Comparison of ENCODE assay signal across 24 cellular contexts in the genomic region with DNA sequence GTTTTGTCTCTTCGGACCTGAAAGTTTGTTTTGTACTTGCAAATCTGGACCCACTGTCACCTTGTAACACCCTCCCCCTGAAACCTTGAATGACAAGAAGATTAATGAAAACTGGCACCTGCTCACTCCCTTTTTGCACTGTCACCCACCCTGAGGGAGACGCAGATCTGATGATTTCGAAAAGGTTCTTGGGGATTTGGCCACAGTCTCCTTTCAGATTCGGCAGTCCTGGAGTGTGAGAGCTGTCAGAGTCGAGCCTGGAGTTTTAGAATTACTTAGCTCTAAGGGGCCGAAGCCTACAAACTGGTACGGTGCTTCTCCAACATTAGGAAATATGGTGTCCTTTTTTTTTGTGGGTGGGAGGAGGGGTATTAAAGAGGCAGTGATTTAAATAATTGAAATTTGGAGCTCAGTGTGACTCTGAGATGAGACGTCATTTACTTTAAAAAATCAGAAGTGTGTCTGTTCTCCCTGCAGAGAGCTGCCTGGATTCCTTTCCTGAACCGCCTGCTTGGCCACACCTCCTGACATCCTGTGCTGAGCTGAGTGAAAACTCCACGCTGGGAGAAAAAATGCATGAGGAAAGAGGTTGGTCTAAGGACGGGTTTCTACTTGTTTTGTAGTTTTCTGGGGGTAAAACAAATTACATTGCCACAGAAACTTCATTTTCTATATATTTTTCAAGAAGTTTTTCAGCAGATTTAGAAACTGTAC.
DNase-seq lines count a peak whose midpoint lies in the region; ATAC-seq and TF ChIP-seq lines count a peak whose summit lies in the region.
"Had no signal": no experiment of that assay in that cellular context is flagged by ENCODE, and none has a peak within 500 bp of the region (broad histone marks: within the 10 kb centered on the region; RNA-seq: fewer than 3 reads in every experiment).

No MANE protein-coding gene starts in this region.

- H3K4me3 Mint-ChIP-seq in endodermal cell = no peak overlapping the region
- peak overlapping the region; percentile 79 for H3K4me3 Mint-ChIP-seq in type B pancreatic cell
- H3K4me3 Mint-ChIP-seq: activated CD4-positive, alpha-beta T cell treated with anti-CD3 and anti-CD28 coated beads, Interleukin-2, amount 10 ng/mL, durations not matched to agents 24 days and 14 days; HFFc6; immature natural killer cell; memory B cell; natural killer cell treated with Interleukin-12 subunit alpha and Interleukin-12 subunit beta and Interleukin-15 and Interleukin-18, amount 100 ng/mL, for 72 hours had no signal

- H3K9me3 ChIP-seq in right cardiac atrium (ENCODE audit: control insufficient read depth, low read length) = no peaks in the 10 kb centered on the region
- H3K9me3 ChIP-seq in heart left ventricle = peaks cover 0 to 13% (median 2%) of the 10 kb centered on the region in 12 donors
- peaks cover 3% of the 10 kb centered on the region for H3K9me3 ChIP-seq in endodermal cell (ENCODE audit: control insufficient read depth, low read length)
- H3K9me3 ChIP-seq in mesodermal cell (ENCODE audit: control insufficient read depth, low read length) = no peaks in the 10 kb centered on the region
- H3K9me3 ChIP-seq: psoas muscle had no signal

- H3K9me3 Mint-ChIP-seq in endodermal cell = peaks cover 13% of the 10 kb centered on the region
- H3K9me3 Mint-ChIP-seq in type B pancreatic cell = no peaks in the 10 kb centered on the region
- H3K9me3 Mint-ChIP-seq: natural killer cell treated with Interleukin-12 subunit alpha and Interleukin-12 subunit beta and Interleukin-15 and Interleukin-18, amount 100 ng/mL, for 72 hours had no signal

- ATAC-seq in right cardiac atrium (no peak), heart left ventricle (no peak), GM18861 (IDR thresholded peaks at IDR 0.05; ENCODE audit: unreplicated experiment) (no peak)
- ATAC-seq: natural killer cell treated with Interleukin-12 subunit alpha and Interleukin-12 subunit beta and Interleukin-15 and Interleukin-18, amount 100 ng/mL, for 72 hours; psoas muscle had no signal

- H3K27ac Mint-ChIP-seq in endodermal cell = peak overlapping the region; percentile 33
- H3K27ac Mint-ChIP-seq in type B pancreatic cell = peak overlapping the region; percentile 73
- H3K27ac Mint-ChIP-seq: activated CD4-positive, alpha-beta T cell treated with anti-CD3 and anti-CD28 coated beads, Interleukin-2, amount 10 ng/mL, durations not matched to agents 24 days and 14 days; HFFc6; immature natural killer cell; memory B cell; natural killer cell treated with Interleukin-12 subunit alpha and Interleukin-12 subunit beta and Interleukin-15 and Interleukin-18, amount 100 ng/mL, for 72 hours had no signal

- H3K36me3 Mint-ChIP-seq in endodermal cell (ENCODE audit: low read depth) (no peaks in the 10 kb centered on the region), type B pancreatic cell (no peaks in the 10 kb centered on the region)
- H3K36me3 Mint-ChIP-seq: immature natural killer cell; memory B cell; natural killer cell treated with Interleukin-12 subunit alpha and Interleukin-12 subunit beta and Interleukin-15 and Interleukin-18, amount 100 ng/mL, for 72 hours had no signal

- H3K4me3 ChIP-seq in right cardiac atrium (ENCODE audit: low read length) (peak overlapping the region; percentile 21), heart left ventricle (peak overlapping the region in 1 of 12 donors; percentile 4), endodermal cell (ENCODE audit: low read length) (no peak overlapping the region), mesodermal cell (ENCODE audit: extremely low read depth, insufficient read depth, low read length, poor library complexity, severe bottlenecking) (no peak overlapping the region)
- H3K4me3 ChIP-seq: esophagus squamous epithelium, psoas muscle had no signal

- H3K4me1 ChIP-seq in right cardiac atrium (ENCODE audit: control insufficient read depth, insufficient read depth, low read length) (no peaks in the 10 kb centered on the region), heart left ventricle (no peaks in the 10 kb centered on the region), endodermal cell (ENCODE audit: control insufficient read depth, insufficient read depth, low read length) (no peaks in the 10 kb centered on the region), mesodermal cell (ENCODE audit: control insufficient read depth, insufficient read depth, low read length, poor library complexity, severe bottlenecking) (peaks cover 18% of the 10 kb centered on the region)
- H3K4me1 ChIP-seq: esophagus squamous epithelium, psoas muscle had no signal

- DNase-seq in right cardiac atrium (no peak), heart left ventricle (no peak), endodermal cell (peak; percentile 56), type B pancreatic cell (ENCODE audit: extremely low spot score, unreplicated experiment) (no peak), DMS 273 treated with DMSO at 0.1 percent for 48 hours (lab: John Stamatoyannopoulos, UW) (no peak), GF-D8 (lab: John Stamatoyannopoulos, UW) (no peak)
- DNase-seq: activated CD4-positive, alpha-beta T cell treated with anti-CD3 and anti-CD28 coated beads, Interleukin-2, amount 10 ng/mL, durations not matched to agents 24 days and 14 days; activated CD8-positive, alpha-beta memory T cell treated with anti-CD3 and anti-CD28 coated beads, Interleukin-2, amount 50 U/mL, for 4 hours; activated naive CD4-positive, alpha-beta T cell; effector CD4-positive, alpha-beta T cell; esophagus squamous epithelium; GDM1; HFFc6; immature natural killer cell; KG1; NCI-H1092; NCI-H2081 treated with DMSO at 0.1 percent for 48 hours; NCI-H524; psoas muscle had no signal

- no peaks in the 10 kb centered on the region for H3K36me3 ChIP-seq in heart left ventricle
- H3K36me3 ChIP-seq in endodermal cell (ENCODE audit: control insufficient read depth, insufficient read depth, low read length) = no peaks in the 10 kb centered on the region
- no peaks in the 10 kb centered on the region for H3K36me3 ChIP-seq in mesodermal cell (ENCODE audit: control insufficient read depth, insufficient read depth, low read length)
- H3K36me3 ChIP-seq: esophagus squamous epithelium had no signal

- H3K27me3 ChIP-seq in right cardiac atrium (ENCODE audit: control insufficient read depth, insufficient read depth) (no peaks in the 10 kb centered on the region), heart left ventricle (peaks cover 0 to 4% (median 0%) of the 10 kb centered on the region in 9 donors), endodermal cell (ENCODE audit: control insufficient read depth, insufficient read depth, low read length, poor library complexity, severe bottlenecking) (no peaks in the 10 kb centered on the region)
- H3K27me3 ChIP-seq: esophagus squamous epithelium had no signal

- TF ChIP-seq POLR2A in heart left ventricle (IDR thresholded peaks at IDR 0.05) = no peak

- H3K27ac ChIP-seq in right cardiac atrium (ENCODE audit: low read length) (no peak overlapping the region), heart left ventricle (no peak overlapping the region), endodermal cell (ENCODE audit: low read depth, low read length) (no peak overlapping the region), mesodermal cell (ENCODE audit: low read depth, low read length, severe bottlenecking) (peak overlapping the region; percentile 52)
- H3K27ac ChIP-seq: C4-2B, esophagus squamous epithelium, psoas muscle had no signal

- H3K27me3 Mint-ChIP-seq in endodermal cell (ENCODE audit: insufficient read depth) (peaks cover 8% of the 10 kb centered on the region), type B pancreatic cell (no peaks in the 10 kb centered on the region)
- H3K27me3 Mint-ChIP-seq: activated CD4-positive, alpha-beta T cell treated with anti-CD3 and anti-CD28 coated beads, Interleukin-2, amount 10 ng/mL, durations not matched to agents 24 days and 14 days; memory B cell had no signal

- 17% methylated on average over 11 of the region's 11 CpGs for WGBS in right cardiac atrium
- WGBS in heart left ventricle, 4 donors = 22 to 32% (median 26%) methylated on average over 11 of the region's 11 CpGs
- WGBS in endodermal cell (ENCODE audit: insufficient coverage in 1 of 2, insufficient read length in 1 of 2), 2 experiments = 58 to 70% methylated on average over 3 to 11 of the region's 11 CpGs
- 51 to 52% methylated on average over 8 to 9 of the region's 11 CpGs for WGBS in mesodermal cell (ENCODE audit: insufficient coverage in 2 of 2), 2 experiments

- intact Hi-C loops in right cardiac atrium (cut with DNase I) = no loop called here
- intact Hi-C loops in heart left ventricle (cut with DNase I) = no loop called here

- peaks cover 14% of the 10 kb centered on the region for H3K4me1 Mint-ChIP-seq in endodermal cell
- peaks cover 14% of the 10 kb centered on the region for H3K4me1 Mint-ChIP-seq in type B pancreatic cell (ENCODE audit: unreplicated experiment)
- H3K4me1 Mint-ChIP-seq: activated CD4-positive, alpha-beta T cell treated with anti-CD3 and anti-CD28 coated beads, Interleukin-2, amount 10 ng/mL, durations not matched to agents 24 days and 14 days; immature natural killer cell; memory B cell had no signal

- no peak for TF ChIP-seq CTCF in heart left ventricle (IDR thresholded peaks at IDR 0.05)
- TF ChIP-seq CTCF in endodermal cell (conservative IDR thresholded peaks at IDR 0.05) = no peak
- TF ChIP-seq CTCF in type B pancreatic cell (conservative IDR thresholded peaks at IDR 0.05) = no peak

- no peak overlapping the region for H3K9ac ChIP-seq in endodermal cell (ENCODE audit: extremely low read depth, low read length, poor library complexity, severe bottlenecking)
